ENCODE assay signal across 12 cellular contexts in the genomic region with DNA sequence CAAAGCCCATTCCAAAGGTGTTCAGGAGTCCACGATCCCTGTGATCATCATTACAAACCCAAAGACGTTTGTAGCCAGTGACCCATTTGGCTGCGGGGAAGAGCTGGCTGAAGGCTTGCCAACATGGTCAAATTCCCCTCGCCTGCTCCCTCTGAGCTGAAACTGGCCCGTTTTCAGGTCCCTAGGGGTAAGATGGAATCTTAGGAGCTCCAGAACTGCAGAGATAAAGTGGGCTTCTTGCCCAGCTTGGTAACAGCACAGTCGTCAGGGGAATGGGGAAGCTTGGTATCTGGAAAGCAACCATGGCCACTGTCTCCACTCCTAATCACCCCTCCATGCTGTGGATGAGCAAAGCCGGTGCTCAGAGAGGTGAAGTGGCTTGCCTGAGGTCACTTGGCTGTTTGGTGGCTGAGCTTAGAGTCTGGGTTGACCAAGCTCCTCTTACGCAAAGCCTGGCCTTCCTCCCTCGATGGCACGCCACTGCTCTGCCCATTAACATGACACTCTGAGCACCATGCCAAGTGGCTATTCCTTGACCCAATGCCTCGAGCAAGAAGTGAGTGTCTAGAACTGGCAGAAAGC.
DNase-seq lines count a peak whose midpoint lies in the region; ATAC-seq and TF ChIP-seq lines count a peak whose summit lies in the region.
"Had no signal": no experiment of that assay in that cellular context is flagged by ENCODE, and none has a peak within 500 bp of the region (broad histone marks: within the 10 kb centered on the region; RNA-seq: fewer than 3 reads in every experiment).

No MANE protein-coding gene starts in this region.

- H3K27me3 ChIP-seq in stomach = no peaks in the 10 kb centered on the region
- H3K27me3 ChIP-seq: SJSA1 had no signal

- peaks cover 4% of the 10 kb centered on the region for H3K36me3 Mint-ChIP-seq in chondrocyte (ENCODE audit: low read depth)
- H3K36me3 Mint-ChIP-seq: natural killer cell treated with Interleukin-12 subunit alpha and Interleukin-12 subunit beta and Interleukin-15 and Interleukin-18, amount 100 ng/mL, for 72 hours had no signal

- no peak for TF ChIP-seq POLR2A in stomach (IDR thresholded peaks at IDR 0.05)

- no peaks in the 10 kb centered on the region for H3K9me3 ChIP-seq in stomach
- H3K9me3 ChIP-seq: HAP-1, SJSA1 had no signal

- H3K4me1 ChIP-seq in stomach = peaks cover 37 to 85% (median 63%) of the 10 kb centered on the region in 4 donors
- H3K4me1 ChIP-seq: HAP-1 had no signal

- no peaks in the 10 kb centered on the region for H3K9me3 Mint-ChIP-seq in chondrocyte (ENCODE audit: low read depth)
- H3K9me3 Mint-ChIP-seq: natural killer cell treated with Interleukin-12 subunit alpha and Interleukin-12 subunit beta and Interleukin-15 and Interleukin-18, amount 100 ng/mL, for 72 hours had no signal

- peak overlapping the region in 4 of 5 donors; percentile 47 to 77 (median 59) for H3K27ac ChIP-seq in stomach
- H3K27ac ChIP-seq: SJSA1 had no signal

- TF ChIP-seq CTCF in chondrocyte (IDR thresholded peaks at IDR 0.05) (no peak), stomach (IDR thresholded peaks at IDR 0.05) (no peak)

- H3K4me1 Mint-ChIP-seq in chondrocyte (ENCODE audit: low read depth) = peaks cover 50% of the 10 kb centered on the region

- H3K4me3 Mint-ChIP-seq in chondrocyte (ENCODE audit: unreplicated experiment) = no peak overlapping the region
- H3K4me3 Mint-ChIP-seq: natural killer cell treated with Interleukin-12 subunit alpha and Interleukin-12 subunit beta and Interleukin-15 and Interleukin-18, amount 100 ng/mL, for 72 hours had no signal

- ATAC-seq in GM21737 (IDR thresholded peaks at IDR 0.05; ENCODE audit: unreplicated experiment) (no peak), HG03571 (IDR thresholded peaks at IDR 0.05; ENCODE audit: unreplicated experiment) (no peak)
- ATAC-seq: natural killer cell treated with Interleukin-12 subunit alpha and Interleukin-12 subunit beta and Interleukin-15 and Interleukin-18, amount 100 ng/mL, for 72 hours had no signal

- peak overlapping the region; percentile 68 for H3K27ac Mint-ChIP-seq in chondrocyte (ENCODE audit: unreplicated experiment)
- H3K27ac Mint-ChIP-seq: natural killer cell treated with Interleukin-12 subunit alpha and Interleukin-12 subunit beta and Interleukin-15 and Interleukin-18, amount 100 ng/mL, for 72 hours had no signal

- H3K27me3 Mint-ChIP-seq in chondrocyte (ENCODE audit: low read depth) = no peaks in the 10 kb centered on the region
- H3K27me3 Mint-ChIP-seq: natural killer cell treated with Interleukin-12 subunit alpha and Interleukin-12 subunit beta and Interleukin-15 and Interleukin-18, amount 100 ng/mL, for 72 hours had no signal

- H3K4me3 ChIP-seq in stomach = no peak overlapping the region
- H3K4me3 ChIP-seq: HAP-1, SJSA1 had no signal

- peak; percentile 28 for DNase-seq in GOT3 (lab: John Stamatoyannopoulos, UW)
- no peak for DNase-seq in chondrocyte (ENCODE audit: low spot score)
- DNase-seq in inferior parietal cortex (ENCODE audit: extremely low spot score) = peak; percentile 15
- DNase-seq in stomach = no peak
- DNase-seq in dedifferentiated amniotic fluid mesenchymal stem cell (ENCODE audit: extremely low spot score) = no peak
- no peak for DNase-seq in AG08396 (ENCODE audit: low spot score)
- DNase-seq: activated CD4-positive, alpha-beta T cell treated with anti-CD3 and anti-CD28 coated beads for 1 hour had no signal

- WGBS in stomach, 5 donors = 62 to 75% (median 68%) methylated on average over 7 to 11 of the region's 11 CpGs

- peaks cover 0 to 29% (median 16%) of the 10 kb centered on the region in 4 donors for H3K36me3 ChIP-seq in stomach
- H3K36me3 ChIP-seq: HAP-1 had no signal

- TF ChIP-seq EP300 in stomach (IDR thresholded peaks at IDR 0.05) = no peak

- intact Hi-C loops in stomach (cut with DNase I; ENCODE audit: low total_unique reads) = no loop called here

Comparison
In these comparisons a context has a peak if more than half of its experiments do, and no peak if none do; other contexts are left out.
1. DNase-seq: peak in GOT3 (single experiment) and inferior parietal cortex (single experiment); none in chondrocyte (single experiment), stomach (single experiment), dedifferentiated amniotic fluid mesenchymal stem cell (single experiment) and AG08396 (single experiment).